Comparison of ENCODE assay signal across 1 cellular context in genomic region chr7:150383710-150384397, GRCh38.
TF ChIP-seq lines count a peak whose summit lies in the region.

No MANE protein-coding gene starts in this region.

TF ChIP-seq in HEK293T, 16 proteins besides CTCF, POLR2A, EP300 and RAD21 (continued from another document):
- no peak for TF ChIP-seq FOXK2 (IDR thresholded peaks at IDR 0.05)
